ENCODE assay signal across 1 cellular context in genomic region chr1:1004780-1005697, GRCh38.
TF ChIP-seq lines count a peak whose summit lies in the region.

No MANE protein-coding gene starts in this region.

TF ChIP-seq in HepG2, 621 proteins besides CTCF, POLR2A, EP300 and RAD21 (continued from another document and continues in another):
- no peak for TF ChIP-seq ARID3A (IDR thresholded peaks at IDR 0.05; ENCODE audit: low read depth, low read length)
- no peak for TF ChIP-seq PLSCR1 (CRISPR knock-in tag; IDR thresholded peaks at IDR 0.05; ENCODE audit: borderline replicate concordance)
- TF ChIP-seq THAP8 (CRISPR knock-in tag; IDR thresholded peaks at IDR 0.05; ENCODE audit: borderline replicate concordance): no peak
- TF ChIP-seq POLR2G (IDR thresholded peaks at IDR 0.05; ENCODE audit: low read depth, low read length): no peak
- no peak for TF ChIP-seq FOXP1 (IDR thresholded peaks at IDR 0.05)
- no peak; the same call in 1 of the 2 replicates for TF ChIP-seq FOXP1 (CRISPR knock-in tag; IDR thresholded peaks at IDR 0.05)
- peak; percentile 76; the same call in 1 of the 2 replicates for TF ChIP-seq AKAP8 (CRISPR knock-in tag; IDR thresholded peaks at IDR 0.05)
- no peak for TF ChIP-seq PHB2 (IDR thresholded peaks at IDR 0.05; ENCODE audit: partially characterized antibody)
- no peak for TF ChIP-seq TAF15 (IDR thresholded peaks at IDR 0.05; ENCODE audit: low read depth, low read length, poor library complexity, severe bottlenecking)
- TF ChIP-seq ZNF713 (CRISPR knock-in tag; IDR thresholded peaks at IDR 0.05): no peak
- TF ChIP-seq THYN1 (CRISPR knock-in tag; IDR thresholded peaks at IDR 0.05; ENCODE audit: borderline replicate concordance, low read depth): no peak; the same call in 1 of the 2 replicates
- 0 out of 2 replicates have a peak, but pooled peaks have one; percentile 43 for TF ChIP-seq KDM3A (CRISPR knock-in tag; IDR thresholded peaks at IDR 0.05; ENCODE audit: low read depth)
- TF ChIP-seq ZNF274 (CRISPR knock-in tag; IDR thresholded peaks at IDR 0.05): no peak; the same call in 1 of the 2 replicates
- no peak for TF ChIP-seq ZNF550 (CRISPR knock-in tag; IDR thresholded peaks at IDR 0.05; ENCODE audit: borderline replicate concordance)
- TF ChIP-seq NFE2 (CRISPR knock-in tag; IDR thresholded peaks at IDR 0.05): no peak
- TF ChIP-seq YY1 (IDR thresholded peaks at IDR 0.05; ENCODE audit: insufficient read depth, insufficient replicate concordance, low read depth, low read length): peak; percentile 72
- peak; percentile 62; the same call in 1 of the 2 replicates for TF ChIP-seq ZFP91 (CRISPR knock-in tag; IDR thresholded peaks at IDR 0.05; ENCODE audit: borderline replicate concordance)
- no peak for TF ChIP-seq STAG1 (CRISPR knock-in tag; IDR thresholded peaks at IDR 0.05)
- TF ChIP-seq NBN (conservative IDR thresholded peaks at IDR 0.05): no peak
- no peak for TF ChIP-seq ZNF570 (CRISPR knock-in tag; IDR thresholded peaks at IDR 0.05; ENCODE audit: borderline replicate concordance)
- TF ChIP-seq HIVEP1 (CRISPR knock-in tag; IDR thresholded peaks at IDR 0.05): peak; percentile 13; the same call in 1 of the 2 replicates
- TF ChIP-seq, protein P1, sequence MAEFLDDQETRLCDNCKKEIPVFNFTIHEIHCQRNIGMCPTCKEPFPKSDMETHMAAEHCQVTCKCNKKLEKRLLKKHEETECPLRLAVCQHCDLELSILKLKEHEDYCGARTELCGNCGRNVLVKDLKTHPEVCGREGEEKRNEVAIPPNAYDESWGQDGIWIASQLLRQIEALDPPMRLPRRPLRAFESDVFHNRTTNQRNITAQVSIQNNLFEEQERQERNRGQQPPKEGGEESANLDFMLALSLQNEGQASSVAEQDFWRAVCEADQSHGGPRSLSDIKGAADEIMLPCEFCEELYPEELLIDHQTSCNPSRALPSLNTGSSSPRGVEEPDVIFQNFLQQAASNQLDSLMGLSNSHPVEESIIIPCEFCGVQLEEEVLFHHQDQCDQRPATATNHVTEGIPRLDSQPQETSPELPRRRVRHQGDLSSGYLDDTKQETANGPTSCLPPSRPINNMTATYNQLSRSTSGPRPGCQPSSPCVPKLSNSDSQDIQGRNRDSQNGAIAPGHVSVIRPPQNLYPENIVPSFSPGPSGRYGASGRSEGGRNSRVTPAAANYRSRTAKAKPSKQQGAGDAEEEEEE (CRISPR knock-in tag; IDR thresholded peaks at IDR 0.05; ENCODE audit: borderline replicate concordance): no peak
- 0 out of 4 replicates have a peak, but pooled peaks of 1 of the 2 experiments have one; percentile 18 for TF ChIP-seq NR2F1 (CRISPR knock-in tag; IDR thresholded peaks at IDR 0.05)
- TF ChIP-seq ETV6 (CRISPR knock-in tag; conservative IDR thresholded peaks at IDR 0.05): 0 out of 2 replicates have a peak, but pooled peaks have one; percentile 20
- TF ChIP-seq ZBTB38 (CRISPR knock-in tag; IDR thresholded peaks at IDR 0.05): peak; percentile 49; the same call in 1 of the 2 replicates
- TF ChIP-seq, protein P2, sequence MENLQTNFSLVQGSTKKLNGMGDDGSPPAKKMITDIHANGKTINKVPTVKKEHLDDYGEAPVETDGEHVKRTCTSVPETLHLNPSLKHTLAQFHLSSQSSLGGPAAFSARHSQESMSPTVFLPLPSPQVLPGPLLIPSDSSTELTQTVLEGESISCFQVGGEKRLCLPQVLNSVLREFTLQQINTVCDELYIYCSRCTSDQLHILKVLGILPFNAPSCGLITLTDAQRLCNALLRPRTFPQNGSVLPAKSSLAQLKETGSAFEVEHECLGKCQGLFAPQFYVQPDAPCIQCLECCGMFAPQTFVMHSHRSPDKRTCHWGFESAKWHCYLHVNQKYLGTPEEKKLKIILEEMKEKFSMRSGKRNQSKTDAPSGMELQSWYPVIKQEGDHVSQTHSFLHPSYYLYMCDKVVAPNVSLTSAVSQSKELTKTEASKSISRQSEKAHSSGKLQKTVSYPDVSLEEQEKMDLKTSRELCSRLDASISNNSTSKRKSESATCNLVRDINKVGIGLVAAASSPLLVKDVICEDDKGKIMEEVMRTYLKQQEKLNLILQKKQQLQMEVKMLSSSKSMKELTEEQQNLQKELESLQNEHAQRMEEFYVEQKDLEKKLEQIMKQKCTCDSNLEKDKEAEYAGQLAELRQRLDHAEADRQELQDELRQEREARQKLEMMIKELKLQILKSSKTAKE (CRISPR knock-in tag; IDR thresholded peaks at IDR 0.05; ENCODE audit: borderline replicate concordance): peak; percentile 66; the same call in 1 of the 2 replicates
- no peak for TF ChIP-seq ZNF3 (CRISPR knock-in tag; IDR thresholded peaks at IDR 0.05)
- peak; percentile 51; the same call in 1 of the 2 replicates for TF ChIP-seq KDM2A (CRISPR knock-in tag; IDR thresholded peaks at IDR 0.05; ENCODE audit: borderline replicate concordance, low read depth)
- TF ChIP-seq ZNF235 (CRISPR knock-in tag; IDR thresholded peaks at IDR 0.05; ENCODE audit: borderline replicate concordance): 0 out of 2 replicates have a peak, but pooled peaks have one; percentile 59
- TF ChIP-seq, protein P3, sequence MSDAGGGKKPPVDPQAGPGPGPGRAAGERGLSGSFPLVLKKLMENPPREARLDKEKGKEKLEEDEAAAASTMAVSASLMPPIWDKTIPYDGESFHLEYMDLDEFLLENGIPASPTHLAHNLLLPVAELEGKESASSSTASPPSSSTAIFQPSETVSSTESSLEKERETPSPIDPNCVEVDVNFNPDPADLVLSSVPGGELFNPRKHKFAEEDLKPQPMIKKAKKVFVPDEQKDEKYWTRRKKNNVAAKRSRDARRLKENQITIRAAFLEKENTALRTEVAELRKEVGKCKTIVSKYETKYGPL (CRISPR knock-in tag; IDR thresholded peaks at IDR 0.05): no peak
- no peak for TF ChIP-seq KAT2B (IDR thresholded peaks at IDR 0.05; ENCODE audit: borderline replicate concordance, low read depth, low read length)
- TF ChIP-seq ZFX (CRISPR knock-in tag; IDR thresholded peaks at IDR 0.05; ENCODE audit: low read depth): peak; percentile 80
- TF ChIP-seq, protein P4, sequence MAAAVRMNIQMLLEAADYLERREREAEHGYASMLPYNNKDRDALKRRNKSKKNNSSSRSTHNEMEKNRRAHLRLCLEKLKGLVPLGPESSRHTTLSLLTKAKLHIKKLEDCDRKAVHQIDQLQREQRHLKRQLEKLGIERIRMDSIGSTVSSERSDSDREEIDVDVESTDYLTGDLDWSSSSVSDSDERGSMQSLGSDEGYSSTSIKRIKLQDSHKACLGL (CRISPR knock-in tag; IDR thresholded peaks at IDR 0.05): no peak; the same call in 1 of the 2 replicates
- no peak for TF ChIP-seq ZNF317 (CRISPR knock-in tag; IDR thresholded peaks at IDR 0.05)
- TF ChIP-seq TOPORS (CRISPR knock-in tag; IDR thresholded peaks at IDR 0.05): no peak
- TF ChIP-seq MTA1 (CRISPR knock-in tag; IDR thresholded peaks at IDR 0.05; ENCODE audit: borderline replicate concordance): no peak
- peak; percentile 83 for TF ChIP-seq ZBTB7A (CRISPR knock-in tag; IDR thresholded peaks at IDR 0.05)
- TF ChIP-seq SRY (CRISPR knock-in tag; IDR thresholded peaks at IDR 0.05): peak; percentile 63; the same call in 1 of the 2 replicates
- TF ChIP-seq EED (CRISPR knock-in tag; IDR thresholded peaks at IDR 0.05): no peak
- TF ChIP-seq, protein P5, sequence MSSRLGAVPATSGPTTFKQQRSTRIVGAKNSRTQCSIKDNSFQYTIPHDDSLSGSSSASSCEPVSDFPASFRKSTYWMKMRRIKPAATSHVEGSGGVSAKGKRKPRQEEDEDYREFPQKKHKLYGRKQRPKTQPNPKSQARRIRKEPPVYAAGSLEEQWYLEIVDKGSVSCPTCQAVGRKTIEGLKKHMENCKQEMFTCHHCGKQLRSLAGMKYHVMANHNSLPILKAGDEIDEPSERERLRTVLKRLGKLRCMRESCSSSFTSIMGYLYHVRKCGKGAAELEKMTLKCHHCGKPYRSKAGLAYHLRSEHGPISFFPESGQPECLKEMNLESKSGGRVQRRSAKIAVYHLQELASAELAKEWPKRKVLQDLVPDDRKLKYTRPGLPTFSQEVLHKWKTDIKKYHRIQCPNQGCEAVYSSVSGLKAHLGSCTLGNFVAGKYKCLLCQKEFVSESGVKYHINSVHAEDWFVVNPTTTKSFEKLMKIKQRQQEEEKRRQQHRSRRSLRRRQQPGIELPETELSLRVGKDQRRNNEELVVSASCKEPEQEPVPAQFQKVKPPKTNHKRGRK (CRISPR knock-in tag; IDR thresholded peaks at IDR 0.05): no peak
- TF ChIP-seq SKI (IDR thresholded peaks at IDR 0.05; ENCODE audit: partially characterized antibody): no peak
- TF ChIP-seq NFIC (IDR thresholded peaks at IDR 0.05; ENCODE audit: low read length): no peak
- 0 out of 2 replicates have a peak, but pooled peaks have one; percentile 44 for TF ChIP-seq DZIP1 (CRISPR knock-in tag; IDR thresholded peaks at IDR 0.05)
- no peak for TF ChIP-seq DNMT1 (CRISPR knock-in tag; IDR thresholded peaks at IDR 0.05)
- TF ChIP-seq, protein P6, sequence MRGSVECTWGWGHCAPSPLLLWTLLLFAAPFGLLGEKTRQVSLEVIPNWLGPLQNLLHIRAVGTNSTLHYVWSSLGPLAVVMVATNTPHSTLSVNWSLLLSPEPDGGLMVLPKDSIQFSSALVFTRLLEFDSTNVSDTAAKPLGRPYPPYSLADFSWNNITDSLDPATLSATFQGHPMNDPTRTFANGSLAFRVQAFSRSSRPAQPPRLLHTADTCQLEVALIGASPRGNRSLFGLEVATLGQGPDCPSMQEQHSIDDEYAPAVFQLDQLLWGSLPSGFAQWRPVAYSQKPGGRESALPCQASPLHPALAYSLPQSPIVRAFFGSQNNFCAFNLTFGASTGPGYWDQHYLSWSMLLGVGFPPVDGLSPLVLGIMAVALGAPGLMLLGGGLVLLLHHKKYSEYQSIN (CRISPR knock-in tag; IDR thresholded peaks at IDR 0.05; ENCODE audit: borderline replicate concordance): no peak
- TF ChIP-seq PRMT3 (CRISPR knock-in tag; IDR thresholded peaks at IDR 0.05; ENCODE audit: borderline replicate concordance, low read depth): peak; percentile 70; the same call in 1 of the 2 replicates
